In genomic region chr5:43245724-43246385, GRCh38 we compare ENCODE assay signal across 19 cellular contexts. TPM values are rescaled to one million over a fixed set of nuclear protein-coding genes. Genes with fewer than 3 reads are reported as not detected.
DNase-seq lines count a peak whose midpoint lies in the region; ATAC-seq lines count a peak whose summit lies in the region.
"Had no signal": no experiment of that assay in that cellular context is flagged by ENCODE, and none has a peak within 500 bp of the region (broad histone marks: within the 10 kb centered on the region; RNA-seq: fewer than 3 reads in every experiment).

No MANE protein-coding gene starts in this region.

- H3K9me3 Mint-ChIP-seq in stimulated activated memory B cell treated with anti-CD40 and anti-IgM and Interleukin-4, amounts not matched to agents 10 μg/mL and 1 μg/mL and 100 μg/mL, for 72 hours: no peaks in the 10 kb centered on the region
- H3K9me3 Mint-ChIP-seq: activated T-cell treated with anti-CD3 and anti-CD28 coated beads, Interleukin-2, amount 50 U/mL, for 72 hours; T-helper 1 cell treated with Interleukin-12 subunit alpha and Interleukin-12 subunit beta and Interleukin-4 antibody, amounts not matched to agents 30 μg/mL and 1 μg/mL, for 36 hours had no signal

- H3K27me3 Mint-ChIP-seq in stimulated activated memory B cell treated with anti-CD40 and anti-IgM and Interleukin-4, amounts not matched to agents 10 μg/mL and 1 μg/mL and 100 μg/mL, for 72 hours: peaks cover 83% of the 10 kb centered on the region
- peaks cover 52% of the 10 kb centered on the region for H3K27me3 Mint-ChIP-seq in T-helper 17 cell

- H3K4me1 Mint-ChIP-seq in stimulated activated memory B cell treated with anti-CD40 and anti-IgM and Interleukin-4, amounts not matched to agents 10 μg/mL and 1 μg/mL and 100 μg/mL, for 72 hours: peaks cover 17% of the 10 kb centered on the region
- H3K4me1 Mint-ChIP-seq in T-helper 17 cell: peaks cover 2% of the 10 kb centered on the region

- peak; percentile 8 for DNase-seq in stimulated activated CD4-positive, alpha-beta T cell treated with anti-CD3 and anti-CD28 coated beads, Interleukin-15, amount 100 ng/mL, for 24 hours
- no peak for DNase-seq in stimulated activated CD4-positive, alpha-beta T cell treated with anti-CD3 and anti-CD28 coated beads, Interleukin-4, amount 100 ng/mL, for 1 hour
- DNase-seq in T-helper 17 cell (no peak), cerebellum (ENCODE audit: low spot score) (no peak), GF-D8 (lab: John Stamatoyannopoulos, UW) (no peak)
- DNase-seq: activated CD4-positive, CD25-positive, alpha-beta regulatory T cell treated with anti-CD3 and anti-CD28 coated beads, Interleukin-2, amount 50 U/mL, for 72 hours; adrenal gland; heart left ventricle; IMR-90; left colon; NCI-H1417 treated with DMSO at 0.1 percent for 48 hours; NCI-H526 treated with DMSO at 0.1 percent for 48 hours; trophoblast cell had no signal

- no peaks in the 10 kb centered on the region for H3K36me3 Mint-ChIP-seq in stimulated activated memory B cell treated with anti-CD40 and anti-IgM and Interleukin-4, amounts not matched to agents 10 μg/mL and 1 μg/mL and 100 μg/mL, for 72 hours
- H3K36me3 Mint-ChIP-seq in T-helper 17 cell (ENCODE audit: low read depth): peaks cover 6% of the 10 kb centered on the region

- peak overlapping the region; percentile 47 for H3K4me3 Mint-ChIP-seq in stimulated activated memory B cell treated with anti-CD40 and anti-IgM and Interleukin-4, amounts not matched to agents 10 μg/mL and 1 μg/mL and 100 μg/mL, for 72 hours
- H3K4me3 Mint-ChIP-seq in T-helper 17 cell: no peak overlapping the region
- H3K4me3 Mint-ChIP-seq: T-helper 1 cell treated with Interleukin-12 subunit alpha and Interleukin-12 subunit beta and Interleukin-4 antibody, amounts not matched to agents 30 μg/mL and 1 μg/mL, for 36 hours had no signal

- peak overlapping the region; percentile 64 for H3K27ac Mint-ChIP-seq in stimulated activated memory B cell treated with anti-CD40 and anti-IgM and Interleukin-4, amounts not matched to agents 10 μg/mL and 1 μg/mL and 100 μg/mL, for 72 hours
- H3K27ac Mint-ChIP-seq in T-helper 17 cell: no peak overlapping the region
- H3K27ac Mint-ChIP-seq: T-helper 1 cell treated with Interleukin-12 subunit alpha and Interleukin-12 subunit beta and Interleukin-4 antibody, amounts not matched to agents 30 μg/mL and 1 μg/mL, for 36 hours had no signal

- no peaks in the 10 kb centered on the region for H3K9me3 ChIP-seq in T-helper 17 cell (ENCODE audit: control insufficient read depth, low read length, poor library complexity, severe bottlenecking)
- H3K9me3 ChIP-seq: A549, adrenal gland, heart left ventricle had no signal

- peak; percentile 57 for ATAC-seq in GM21786 (IDR thresholded peaks at IDR 0.05; ENCODE audit: unreplicated experiment)
- ATAC-seq in HG03175 (IDR thresholded peaks at IDR 0.05; ENCODE audit: unreplicated experiment): peak; percentile 50
- peak; percentile 80 for ATAC-seq in stimulated activated memory B cell treated with anti-CD40 and anti-IgM and Interleukin-4, amounts not matched to agents 10 μg/mL and 1 μg/mL and 100 μg/mL, for 72 hours
- no peak for ATAC-seq in T-helper 17 cell
- ATAC-seq: A549, heart left ventricle, left colon had no signal

RNA-seq across cellular contexts. Expression of gene NIM1K, which starts 53.8 kb away (rescaled TPM):
- total RNA-seq in T-helper 17 cell: 1 to 10 TPM in 1 of 2 donors, under 1 TPM in 1; 0.76 to 1.1 TPM
- 6.3 TPM for total RNA-seq in cerebellum
